Comparison of ENCODE assay signal across 1 cellular context in the genomic region with DNA sequence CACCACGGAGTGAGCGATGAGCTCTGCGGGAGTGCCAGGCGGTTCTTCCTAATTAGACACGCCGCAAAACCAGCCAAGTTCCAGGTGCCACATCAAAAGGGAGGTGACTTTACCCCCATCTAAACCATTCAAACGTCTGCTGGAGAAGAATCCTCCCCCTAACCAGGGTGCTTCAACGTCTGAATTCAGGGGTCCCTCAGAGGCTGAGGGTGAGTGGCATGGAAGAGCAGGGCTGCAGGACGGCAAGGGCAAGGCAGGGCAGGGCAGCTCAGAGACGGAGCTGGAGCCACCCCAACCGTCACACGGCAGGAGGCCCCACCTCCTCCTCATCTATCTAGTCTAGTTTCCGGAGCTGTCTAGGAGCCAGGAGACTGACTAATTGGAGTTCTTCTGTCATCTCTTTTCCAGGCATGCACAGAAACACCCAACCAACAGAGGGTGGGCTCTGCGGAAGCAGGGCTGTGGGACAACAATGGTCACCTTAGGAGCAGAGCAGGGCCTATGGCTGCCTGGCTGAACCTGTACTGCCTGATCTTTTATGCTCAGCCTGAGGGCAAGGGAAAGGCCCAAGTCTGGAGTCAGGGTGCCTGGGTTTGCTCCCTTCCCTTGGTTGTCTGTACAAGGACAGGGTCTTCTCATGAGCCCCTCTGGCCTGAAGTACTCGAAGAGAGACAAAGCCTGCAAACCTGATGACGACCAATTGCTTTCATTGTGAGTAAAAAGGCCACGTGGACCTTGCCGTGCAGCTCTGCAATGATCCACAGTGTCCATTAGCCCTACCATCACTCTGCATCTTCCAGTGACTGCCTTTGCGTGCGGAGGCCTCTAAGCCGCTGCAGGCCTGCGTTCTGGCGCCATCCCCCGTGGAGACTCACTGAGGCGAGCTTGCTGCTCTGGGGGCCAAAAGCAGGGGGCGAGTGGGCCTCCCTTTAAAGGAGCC.
A peak's percentile ranks its signal among the peaks of the same experiment; 100 is the strongest.
TF ChIP-seq lines count a peak whose summit lies in the region.

No MANE protein-coding gene starts in this region.

TF ChIP-seq in K562, 482 proteins besides CTCF, POLR2A, EP300 and RAD21 (continued from another document and continues in another):
- TF ChIP-seq, protein P1, sequence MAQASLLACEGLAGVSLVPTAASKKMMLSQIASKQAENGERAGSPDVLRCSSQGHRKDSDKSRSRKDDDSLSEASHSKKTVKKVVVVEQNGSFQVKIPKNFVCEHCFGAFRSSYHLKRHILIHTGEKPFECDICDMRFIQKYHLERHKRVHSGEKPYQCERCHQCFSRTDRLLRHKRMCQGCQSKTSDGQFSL (CRISPR knock-in tag; IDR thresholded peaks at IDR 0.05), result no peak
- TF ChIP-seq, protein P1 (tag; IDR thresholded peaks at IDR 0.05), result no peak
- TF ChIP-seq ZNF174 (CRISPR knock-in tag; IDR thresholded peaks at IDR 0.05) (no peak), ADNP (tag; IDR thresholded peaks at IDR 0.05) (no peak), POLR2H (tag; IDR thresholded peaks at IDR 0.05; ENCODE audit: low read depth) (no peak), HNRNPH1 (optimal IDR thresholded peaks at IDR 0.05; ENCODE audit: low read depth, low read length) (no peak), CBFB (CRISPR knock-in tag; IDR thresholded peaks at IDR 0.05) (no peak), ZKSCAN1 (IDR thresholded peaks at IDR 0.05; ENCODE audit: low read depth, low read length) (no peak), CBX8 (IDR thresholded peaks at IDR 0.05; ENCODE audit: borderline replicate concordance, extremely low read depth, low read depth, low read length, poor library complexity, severe bottlenecking) (no peak), GABPB1 (CRISPR knock-in tag; IDR thresholded peaks at IDR 0.05) (no peak), CREM (IDR thresholded peaks at IDR 0.05; ENCODE audit: low read depth) (peak; percentile 59; the same call in 1 of the 2 replicates), ZNF830 (CRISPR knock-in tag; IDR thresholded peaks at IDR 0.05) (0 out of 2 replicates have a peak, but pooled peaks have one; percentile 10), SREBF2 (CRISPR knock-in tag; IDR thresholded peaks at IDR 0.05) (no peak), POLR3A (IDR thresholded peaks at IDR 0.05; ENCODE audit: borderline replicate concordance, extremely low read depth, insufficient read depth, insufficient read length) (no peak), SMARCE1 (IDR thresholded peaks at IDR 0.05) (0 out of 2 replicates have a peak, but pooled peaks have one; percentile 29), MAFF (IDR thresholded peaks at IDR 0.05; ENCODE audit: low read length) (no peak), HOXB6 (CRISPR knock-in tag; IDR thresholded peaks at IDR 0.05; ENCODE audit: borderline replicate concordance) (no peak), CCAR2 (IDR thresholded peaks at IDR 0.05; ENCODE audit: low read depth, low read length) (no peak), PRPF4 (IDR thresholded peaks at IDR 0.05; ENCODE audit: insufficient read depth, low read depth, low read length, poor library complexity, severe bottlenecking) (no peak), ARID2 (IDR thresholded peaks at IDR 0.05) (no peak), LEF1 (IDR thresholded peaks at IDR 0.05) (no peak), PRMT5 (CRISPR knock-in tag; IDR thresholded peaks at IDR 0.05) (no peak), ZNF780A (CRISPR knock-in tag; IDR thresholded peaks at IDR 0.05) (no peak), MYBL2 (IDR thresholded peaks at IDR 0.05; ENCODE audit: low read depth) (no peak), MYBL2 (CRISPR knock-in tag; IDR thresholded peaks at IDR 0.05; ENCODE audit: borderline replicate concordance) (no peak), TRIM28 (IDR thresholded peaks at IDR 0.05) (no peak), ZNF75A (CRISPR knock-in tag; IDR thresholded peaks at IDR 0.05) (no peak), ZNF239 (CRISPR knock-in tag; IDR thresholded peaks at IDR 0.05) (no peak), ASH1L (IDR thresholded peaks at IDR 0.05; ENCODE audit: borderline replicate concordance, low read depth, partially characterized antibody) (no peak), SMAD4 (CRISPR knock-in tag; conservative IDR thresholded peaks at IDR 0.05) (peak; percentile 84), SNIP1 (IDR thresholded peaks at IDR 0.05; ENCODE audit: low read depth) (no peak), RHOXF2B (CRISPR knock-in tag; conservative IDR thresholded peaks at IDR 0.05) (no peak), ZFPM2 (CRISPR knock-in tag; IDR thresholded peaks at IDR 0.05) (no peak), NR1H2 (CRISPR knock-in tag; IDR thresholded peaks at IDR 0.05) (no peak), ESRRA (IDR thresholded peaks at IDR 0.05; ENCODE audit: borderline replicate concordance, low read depth) (no peak), ILF3 (IDR thresholded peaks at IDR 0.05; ENCODE audit: borderline replicate concordance) (no peak), ETV5 (CRISPR knock-in tag; IDR thresholded peaks at IDR 0.05; ENCODE audit: low read depth) (peak; percentile 92), TAF1 (IDR thresholded peaks at IDR 0.05; ENCODE audit: control insufficient read depth, extremely low read depth, insufficient read depth, low read length, severe bottlenecking) (no peak), DACH1 (IDR thresholded peaks at IDR 0.05; ENCODE audit: partially characterized antibody) (no peak), SETDB1 (IDR thresholded peaks at IDR 0.05; ENCODE audit: low read length) (no peak), FOXK1 (CRISPR knock-in tag; IDR thresholded peaks at IDR 0.05; ENCODE audit: borderline replicate concordance) (no peak), TAF9B (IDR thresholded peaks at IDR 0.05; ENCODE audit: partially characterized antibody) (no peak), ESRRB (CRISPR knock-in tag; IDR thresholded peaks at IDR 0.05; ENCODE audit: borderline replicate concordance) (no peak), TOE1 (IDR thresholded peaks at IDR 0.05; ENCODE audit: borderline replicate concordance) (no peak), TOE1 (CRISPR knock-in tag; IDR thresholded peaks at IDR 0.05; ENCODE audit: borderline replicate concordance, low read depth) (no peak), RUNX1 (IDR thresholded peaks at IDR 0.05; ENCODE audit: low read depth) (no peak), ZNF431 (CRISPR knock-in tag; IDR thresholded peaks at IDR 0.05) (no peak), ZNF274 (IDR thresholded peaks at IDR 0.05; ENCODE audit: borderline replicate concordance, low read depth, low read length) (no peak), ZNF584 (CRISPR knock-in tag; IDR thresholded peaks at IDR 0.05; ENCODE audit: low read depth) (no peak), BRD9 (IDR thresholded peaks at IDR 0.05; ENCODE audit: low read depth, partially characterized antibody) (no peak), STAG1 (CRISPR knock-in tag; IDR thresholded peaks at IDR 0.05; ENCODE audit: borderline replicate concordance) (no peak), KDM4B (IDR thresholded peaks at IDR 0.05; ENCODE audit: borderline replicate concordance in 2 of 2, low read depth in 1 of 2) (peak in 1 of 2 experiments; percentile 39; a peak in 1 of 4 replicates), E2F3 (CRISPR knock-in tag; IDR thresholded peaks at IDR 0.05) (no peak), ZNF134 (CRISPR knock-in tag; conservative IDR thresholded peaks at IDR 0.05) (0 out of 2 replicates have a peak, but pooled peaks have one; percentile 11), BRF1 (IDR thresholded peaks at IDR 0.05; ENCODE audit: borderline replicate concordance, extremely low read depth, insufficient read length) (no peak), HNRNPL (IDR thresholded peaks at IDR 0.05; ENCODE audit: low read depth, low read length) (no peak), JUND (IDR thresholded peaks at IDR 0.05; ENCODE audit: borderline replicate concordance, low read depth, low read length) (peak; percentile 68; the same call in 1 of the 2 replicates), JUND (tag; IDR thresholded peaks at IDR 0.05; ENCODE audit: borderline replicate concordance, low read depth, low read length) (peak; percentile 58; the same call in 2 of the 3 replicates)
- TF ChIP-seq, protein P2, sequence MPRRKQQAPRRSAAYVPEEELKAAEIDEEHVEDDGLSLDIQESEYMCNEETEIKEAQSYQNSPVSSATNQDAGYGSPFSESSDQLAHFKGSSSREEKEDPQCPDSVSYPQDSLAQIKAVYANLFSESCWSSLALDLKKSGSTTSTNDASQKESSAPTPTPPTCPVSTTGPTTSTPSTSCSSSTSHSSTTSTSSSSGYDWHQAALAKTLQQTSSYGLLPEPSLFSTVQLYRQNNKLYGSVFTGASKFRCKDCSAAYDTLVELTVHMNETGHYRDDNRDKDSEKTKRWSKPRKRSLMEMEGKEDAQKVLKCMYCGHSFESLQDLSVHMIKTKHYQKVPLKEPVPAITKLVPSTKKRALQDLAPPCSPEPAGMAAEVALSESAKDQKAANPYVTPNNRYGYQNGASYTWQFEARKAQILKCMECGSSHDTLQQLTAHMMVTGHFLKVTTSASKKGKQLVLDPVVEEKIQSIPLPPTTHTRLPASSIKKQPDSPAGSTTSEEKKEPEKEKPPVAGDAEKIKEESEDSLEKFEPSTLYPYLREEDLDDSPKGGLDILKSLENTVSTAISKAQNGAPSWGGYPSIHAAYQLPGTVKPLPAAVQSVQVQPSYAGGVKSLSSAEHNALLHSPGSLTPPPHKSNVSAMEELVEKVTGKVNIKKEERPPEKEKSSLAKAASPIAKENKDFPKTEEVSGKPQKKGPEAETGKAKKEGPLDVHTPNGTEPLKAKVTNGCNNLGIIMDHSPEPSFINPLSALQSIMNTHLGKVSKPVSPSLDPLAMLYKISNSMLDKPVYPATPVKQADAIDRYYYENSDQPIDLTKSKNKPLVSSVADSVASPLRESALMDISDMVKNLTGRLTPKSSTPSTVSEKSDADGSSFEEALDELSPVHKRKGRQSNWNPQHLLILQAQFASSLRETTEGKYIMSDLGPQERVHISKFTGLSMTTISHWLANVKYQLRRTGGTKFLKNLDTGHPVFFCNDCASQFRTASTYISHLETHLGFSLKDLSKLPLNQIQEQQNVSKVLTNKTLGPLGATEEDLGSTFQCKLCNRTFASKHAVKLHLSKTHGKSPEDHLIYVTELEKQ (CRISPR knock-in tag; IDR thresholded peaks at IDR 0.05), result no peak
- TF ChIP-seq, protein P3, sequence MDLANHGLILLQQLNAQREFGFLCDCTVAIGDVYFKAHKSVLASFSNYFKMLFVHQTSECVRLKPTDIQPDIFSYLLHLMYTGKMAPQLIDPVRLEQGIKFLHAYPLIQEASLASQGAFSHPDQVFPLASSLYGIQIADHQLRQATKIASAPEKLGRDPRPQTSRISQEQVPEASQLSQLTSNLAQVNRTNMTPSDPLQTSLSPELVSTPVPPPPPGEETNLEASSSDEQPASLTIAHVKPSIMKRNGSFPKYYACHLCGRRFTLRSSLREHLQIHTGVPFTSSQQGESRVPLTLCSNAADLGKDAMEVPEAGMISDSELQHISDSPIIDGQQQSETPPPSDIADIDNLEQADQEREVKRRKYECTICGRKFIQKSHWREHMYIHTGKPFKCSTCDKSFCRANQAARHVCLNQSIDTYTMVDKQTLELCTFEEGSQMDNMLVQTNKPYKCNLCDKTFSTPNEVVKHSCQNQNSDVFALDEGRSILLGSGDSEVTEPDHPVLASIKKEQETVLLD (IDR thresholded peaks at IDR 0.05), result no peak
- TF ChIP-seq, protein P4, sequence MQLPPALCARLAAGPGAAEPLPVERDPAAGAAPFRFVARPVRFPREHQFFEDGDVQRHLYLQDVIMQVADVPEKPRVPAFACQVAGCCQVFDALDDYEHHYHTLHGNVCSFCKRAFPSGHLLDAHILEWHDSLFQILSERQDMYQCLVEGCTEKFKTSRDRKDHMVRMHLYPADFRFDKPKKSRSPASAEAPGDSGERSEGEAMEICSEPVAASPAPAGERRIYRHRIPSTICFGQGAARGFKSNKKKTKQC (CRISPR knock-in tag; IDR thresholded peaks at IDR 0.05), result no peak
- TF ChIP-seq, protein P5, sequence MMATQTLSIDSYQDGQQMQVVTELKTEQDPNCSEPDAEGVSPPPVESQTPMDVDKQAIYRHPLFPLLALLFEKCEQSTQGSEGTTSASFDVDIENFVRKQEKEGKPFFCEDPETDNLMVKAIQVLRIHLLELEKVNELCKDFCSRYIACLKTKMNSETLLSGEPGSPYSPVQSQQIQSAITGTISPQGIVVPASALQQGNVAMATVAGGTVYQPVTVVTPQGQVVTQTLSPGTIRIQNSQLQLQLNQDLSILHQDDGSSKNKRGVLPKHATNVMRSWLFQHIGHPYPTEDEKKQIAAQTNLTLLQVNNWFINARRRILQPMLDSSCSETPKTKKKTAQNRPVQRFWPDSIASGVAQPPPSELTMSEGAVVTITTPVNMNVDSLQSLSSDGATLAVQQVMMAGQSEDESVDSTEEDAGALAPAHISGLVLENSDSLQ (IDR thresholded peaks at IDR 0.05), result peak; percentile 80
- TF ChIP-seq, protein P6, sequence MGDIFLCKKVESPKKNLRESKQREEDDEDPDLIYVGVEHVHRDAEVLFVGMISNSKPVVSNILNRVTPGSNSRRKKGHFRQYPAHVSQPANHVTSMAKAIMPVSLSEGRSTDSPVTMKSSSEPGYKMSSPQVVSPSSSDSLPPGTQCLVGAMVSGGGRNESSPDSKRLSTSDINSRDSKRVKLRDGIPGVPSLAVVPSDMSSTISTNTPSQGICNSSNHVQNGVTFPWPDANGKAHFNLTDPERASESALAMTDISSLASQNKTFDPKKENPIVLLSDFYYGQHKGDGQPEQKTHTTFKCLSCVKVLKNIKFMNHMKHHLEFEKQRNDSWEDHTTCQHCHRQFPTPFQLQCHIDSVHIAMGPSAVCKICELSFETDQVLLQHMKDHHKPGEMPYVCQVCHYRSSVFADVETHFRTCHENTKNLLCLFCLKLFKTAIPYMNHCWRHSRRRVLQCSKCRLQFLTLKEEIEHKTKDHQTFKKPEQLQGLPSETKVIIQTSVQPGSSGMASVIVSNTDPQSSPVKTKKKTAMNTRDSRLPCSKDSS (IDR thresholded peaks at IDR 0.05; ENCODE audit: low read depth, partially characterized antibody), result no peak
- TF ChIP-seq, protein P7, sequence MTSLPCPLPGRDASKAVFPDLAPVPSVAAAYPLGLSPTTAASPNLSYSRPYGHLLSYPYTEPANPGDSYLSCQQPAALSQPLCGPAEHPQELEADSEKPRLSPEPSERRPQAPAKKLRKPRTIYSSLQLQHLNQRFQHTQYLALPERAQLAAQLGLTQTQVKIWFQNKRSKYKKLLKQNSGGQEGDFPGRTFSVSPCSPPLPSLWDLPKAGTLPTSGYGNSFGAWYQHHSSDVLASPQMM (CRISPR knock-in tag; IDR thresholded peaks at IDR 0.05), result no peak
- TF ChIP-seq, protein P8, sequence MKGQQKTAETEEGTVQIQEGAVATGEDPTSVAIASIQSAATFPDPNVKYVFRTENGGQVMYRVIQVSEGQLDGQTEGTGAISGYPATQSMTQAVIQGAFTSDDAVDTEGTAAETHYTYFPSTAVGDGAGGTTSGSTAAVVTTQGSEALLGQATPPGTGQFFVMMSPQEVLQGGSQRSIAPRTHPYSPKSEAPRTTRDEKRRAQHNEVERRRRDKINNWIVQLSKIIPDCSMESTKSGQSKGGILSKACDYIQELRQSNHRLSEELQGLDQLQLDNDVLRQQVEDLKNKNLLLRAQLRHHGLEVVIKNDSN (CRISPR knock-in tag; IDR thresholded peaks at IDR 0.05), result no peak
- TF ChIP-seq, protein P9, sequence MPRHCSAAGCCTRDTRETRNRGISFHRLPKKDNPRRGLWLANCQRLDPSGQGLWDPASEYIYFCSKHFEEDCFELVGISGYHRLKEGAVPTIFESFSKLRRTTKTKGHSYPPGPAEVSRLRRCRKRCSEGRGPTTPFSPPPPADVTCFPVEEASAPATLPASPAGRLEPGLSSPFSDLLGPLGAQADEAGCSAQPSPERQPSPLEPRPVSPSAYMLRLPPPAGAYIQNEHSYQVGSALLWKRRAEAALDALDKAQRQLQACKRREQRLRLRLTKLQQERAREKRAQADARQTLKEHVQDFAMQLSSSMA (CRISPR knock-in tag; IDR thresholded peaks at IDR 0.05), result no peak
